Comparison of ENCODE assay signal across 1 cellular context in the genomic region with DNA sequence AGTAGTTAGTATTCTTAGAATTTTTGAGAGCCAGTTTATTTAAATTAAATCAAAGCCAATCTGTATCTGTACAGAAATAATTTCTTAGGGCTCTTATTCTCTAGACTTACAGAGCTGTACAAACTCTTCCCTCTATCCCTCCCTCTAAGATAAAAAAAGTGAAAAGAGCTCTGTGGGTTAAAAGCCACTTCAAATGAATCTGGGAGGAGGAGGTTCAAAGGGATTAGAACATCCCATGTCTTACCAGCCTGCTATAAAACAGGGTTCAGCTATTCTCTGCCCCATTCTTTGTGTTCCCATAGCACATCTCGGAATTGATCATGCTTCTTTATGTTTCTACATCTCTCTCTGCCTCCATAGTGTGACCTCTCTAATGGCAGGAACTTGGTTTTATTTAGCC.
TF ChIP-seq lines count a peak whose summit lies in the region.

No MANE protein-coding gene starts in this region.

TF ChIP-seq in HepG2, 621 proteins besides CTCF, POLR2A, EP300 and RAD21:
- TF ChIP-seq FOXA1 (IDR thresholded peaks at IDR 0.05) (no peak), FOXA1 (CRISPR knock-in tag; IDR thresholded peaks at IDR 0.05) (no peak), REL (CRISPR knock-in tag; conservative IDR thresholded peaks at IDR 0.05) (no peak), ZNF333 (CRISPR knock-in tag; IDR thresholded peaks at IDR 0.05; ENCODE audit: borderline replicate concordance) (no peak)
